ENCODE assay signal across 24 cellular contexts in the genomic region with DNA sequence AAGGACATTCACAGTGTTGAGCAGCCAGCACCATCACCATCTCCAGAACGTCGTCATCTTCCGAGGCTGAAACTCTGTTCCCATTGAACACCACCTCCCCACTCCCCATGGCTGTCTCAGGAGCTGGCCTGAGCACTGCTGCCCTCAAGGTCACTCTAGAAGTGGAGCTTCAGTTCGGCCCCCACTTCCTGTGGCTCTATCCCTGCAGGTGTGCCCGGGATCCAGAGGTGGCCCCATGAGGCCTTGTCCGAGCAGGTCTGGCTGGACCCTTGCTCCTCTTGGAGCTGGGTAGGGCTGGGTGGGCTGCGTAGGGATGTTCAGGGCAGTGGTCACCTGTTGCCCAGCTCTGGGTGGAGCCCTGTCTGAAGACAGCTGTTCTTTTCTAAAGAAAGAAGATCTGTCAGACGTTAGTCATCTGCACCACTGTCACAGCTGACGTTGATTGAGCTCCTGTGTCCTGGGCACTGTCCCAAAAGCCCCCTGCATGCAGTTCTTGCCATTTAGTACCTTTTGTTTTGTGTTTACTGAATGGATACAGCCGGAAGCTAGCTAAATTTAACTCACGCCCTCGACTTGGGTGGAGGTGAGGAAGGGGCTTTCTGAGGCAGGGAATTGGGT.
DNase-seq lines count a peak whose midpoint lies in the region; ATAC-seq, FAIRE-seq and TF ChIP-seq lines count a peak whose summit lies in the region.
"Had no signal": no experiment of that assay in that cellular context is flagged by ENCODE, and none has a peak within 500 bp of the region (broad histone marks: within the 10 kb centered on the region; RNA-seq: fewer than 3 reads in every experiment).

No MANE protein-coding gene starts in this region.

- H3K9ac ChIP-seq in kidney (ENCODE audit: low read length in 2 of 2): no peak overlapping the region

- POLR2A ChIA-PET in CD4-positive, alpha-beta memory T cell (lab: Charles Lee; ENCODE audit: partially characterized antibody): interaction anchor here (1.1 kb wide), 1 partner anchor 152 kb away, joined by 4 read pairs; the partner anchor contains the start of gene C22orf39
- POLR2A ChIA-PET in naive thymus-derived CD8-positive, alpha-beta T cell (lab: Charles Lee): interaction anchor here (0.7 to 3.2 kb wide), 4 partner anchors 9 to 455 kb away, joined by 4 to 28 read pairs (median 4); partner anchors contain the start of gene ESS2

- intact Hi-C loops in CD4-positive, alpha-beta memory T cell (cut with micrococcal nuclease): loop anchor here (10.0 kb wide), 1 partner anchor 55 kb away; no protein-coding TSS in a partner anchor
- intact Hi-C loops in kidney (cut with DNase I) (no loop called here), natural killer cell (cut with micrococcal nuclease) (no loop called here)

- no peaks in the 10 kb centered on the region for H3K9me3 ChIP-seq in CD4-positive, alpha-beta memory T cell (ENCODE audit: control insufficient read depth in 1 of 2, low read length in 2 of 2)
- H3K9me3 ChIP-seq in kidney (ENCODE audit: control insufficient read depth in 1 of 2, low read length in 2 of 2): no peaks in the 10 kb centered on the region
- H3K9me3 ChIP-seq: colonic mucosa, pancreas, spleen had no signal

- peaks cover 33 to 55% (median 43%) of the 10 kb centered on the region in 4 donors for H3K4me1 Mint-ChIP-seq in CD4-positive, alpha-beta memory T cell
- peaks cover 22 to 68% (median 58%) of the 10 kb centered on the region in 4 donors for H3K4me1 Mint-ChIP-seq in naive thymus-derived CD8-positive, alpha-beta T cell
- peaks cover 0 to 3% of the 10 kb centered on the region in 2 donors for H3K4me1 Mint-ChIP-seq in natural killer cell

- H3K4me1 ChIP-seq in CD4-positive, alpha-beta memory T cell (ENCODE audit: insufficient read depth, low read length): peaks cover 43% of the 10 kb centered on the region
- peaks cover 0 to 2% of the 10 kb centered on the region in 2 donors for H3K4me1 ChIP-seq in kidney (ENCODE audit: control insufficient read depth in 1 of 2, insufficient read depth in 1 of 2, low read depth in 1 of 2, low read length in 2 of 2)
- H3K4me1 ChIP-seq: colonic mucosa, pancreas had no signal

- no peaks in the 10 kb centered on the region for H3K36me3 Mint-ChIP-seq in CD4-positive, alpha-beta memory T cell
- no peaks in the 10 kb centered on the region for H3K36me3 Mint-ChIP-seq in naive thymus-derived CD8-positive, alpha-beta T cell
- H3K36me3 Mint-ChIP-seq in natural killer cell: no peaks in the 10 kb centered on the region

- no peak overlapping the region for H3K27ac ChIP-seq in CD4-positive, alpha-beta memory T cell (ENCODE audit: low read depth, low read length)
- no peak overlapping the region for H3K27ac ChIP-seq in kidney (ENCODE audit: low read depth in 2 of 2, low read length in 2 of 2)
- H3K27ac ChIP-seq: C4-2B, colonic mucosa, pancreas, SK-N-MC had no signal

- no peak for TF ChIP-seq CTCF in kidney (IDR thresholded peaks at IDR 0.05; ENCODE audit: borderline replicate concordance, extremely low read depth, insufficient read depth)
- TF ChIP-seq CTCF in natural killer cell (IDR thresholded peaks at IDR 0.05): no peak

- H3K27me3 ChIP-seq in CD4-positive, alpha-beta memory T cell (ENCODE audit: insufficient read depth, low read length): no peaks in the 10 kb centered on the region
- H3K27me3 ChIP-seq: colonic mucosa, pancreas, spleen had no signal

- no peak for ATAC-seq in naive thymus-derived CD8-positive, alpha-beta T cell
- no peak for ATAC-seq in natural killer cell
- ATAC-seq: HCT116, pancreas had no signal

- no peak for DNase-seq in CD4-positive, alpha-beta memory T cell
- DNase-seq in ELF-1 (ENCODE audit: low read depth, low spot score) (peak; percentile 16), SHP77 treated with DMSO at 0.1 percent for 48 hours (lab: John Stamatoyannopoulos, UW) (peak; percentile 55), kidney (no peak), GM19239 (ENCODE audit: insufficient read length, low spot score) (no peak), natural killer cell (no peak)
- DNase-seq in naive thymus-derived CD8-positive, alpha-beta T cell: no peak
- DNase-seq: activated gamma-delta T cell treated with Interleukin-2 at 50 U/mL for 16 hours; activated T-cell treated with anti-CD3 and anti-CD28 coated beads, Interleukin-2, amount 50 U/mL, for 1 hour; aorta; colonic mucosa; effector memory CD4-positive, alpha-beta T cell; KBM-7; MM.1S; NCI-H1417 treated with DMSO at 0.1 percent for 48 hours; NCI-H2107; NCI-H774; pancreas; RPMI8226; spleen; T-helper 2 cell had no signal

- H3K27me3 Mint-ChIP-seq in CD4-positive, alpha-beta memory T cell: no peaks in the 10 kb centered on the region
- H3K27me3 Mint-ChIP-seq in naive thymus-derived CD8-positive, alpha-beta T cell: peaks cover 0 to 3% (median 0%) of the 10 kb centered on the region in 5 donors
- peaks cover 0 to 7% of the 10 kb centered on the region in 2 donors for H3K27me3 Mint-ChIP-seq in natural killer cell (ENCODE audit: low read depth in 2 of 2)

- peak overlapping the region in 6 of 7 donors; percentile 47 to 95 (median 91) for H3K27ac Mint-ChIP-seq in CD4-positive, alpha-beta memory T cell
- H3K27ac Mint-ChIP-seq in naive thymus-derived CD8-positive, alpha-beta T cell: peak overlapping the region; percentile 87 to 97 (median 94)
- no peak overlapping the region for H3K27ac Mint-ChIP-seq in natural killer cell

- FAIRE-seq in kidney (lab: Jason Lieb, UNC) (no peak), GM19239 (lab: Jason Lieb, UNC) (no peak)
- FAIRE-seq: pancreas had no signal

- H3K4me3 Mint-ChIP-seq in CD4-positive, alpha-beta memory T cell: peak overlapping the region in 2 of 8 donors; percentile 30 to 38
- peak overlapping the region in 6 of 10 donors; percentile 5 to 85 (median 33) for H3K4me3 Mint-ChIP-seq in naive thymus-derived CD8-positive, alpha-beta T cell
- no peak overlapping the region for H3K4me3 Mint-ChIP-seq in natural killer cell

- no peaks in the 10 kb centered on the region for H3K9me3 Mint-ChIP-seq in CD4-positive, alpha-beta memory T cell
- H3K9me3 Mint-ChIP-seq in naive thymus-derived CD8-positive, alpha-beta T cell: no peaks in the 10 kb centered on the region
- H3K9me3 Mint-ChIP-seq in natural killer cell: no peaks in the 10 kb centered on the region

- CTCF ChIA-PET in CD4-positive, alpha-beta memory T cell (lab: Charles Lee; ENCODE audit: partially characterized antibody): no interaction called here

- H3K4me3 ChIP-seq in CD4-positive, alpha-beta memory T cell (ENCODE audit: low read length in 2 of 2): no peak overlapping the region
- no peak overlapping the region for H3K4me3 ChIP-seq in kidney (ENCODE audit: low read length in 2 of 2)
- H3K4me3 ChIP-seq: colonic mucosa, pancreas, SK-N-MC, spleen had no signal

- H3K36me3 ChIP-seq in CD4-positive, alpha-beta memory T cell (ENCODE audit: insufficient read depth, low read length): no peaks in the 10 kb centered on the region
- no peaks in the 10 kb centered on the region for H3K36me3 ChIP-seq in kidney (ENCODE audit: control insufficient read depth in 1 of 2, insufficient read depth in 2 of 2, low read length in 2 of 2)
- H3K36me3 ChIP-seq: colonic mucosa, pancreas, spleen had no signal

Comparison
In these comparisons a context has a peak if more than half of its experiments do, and no peak if none do; other contexts are left out.
1. DNase-seq: peak in ELF-1 (single experiment) and SHP77 treated with DMSO at 0.1 percent for 48 hours (single experiment); none in CD4-positive, alpha-beta memory T cell (0 of 5), naive thymus-derived CD8-positive, alpha-beta T cell (0 of 10), kidney (single experiment), GM19239 (single experiment) and natural killer cell (single experiment).
2. H3K27ac Mint-ChIP-seq: peak in CD4-positive, alpha-beta memory T cell (6 of 7) and naive thymus-derived CD8-positive, alpha-beta T cell (10 of 10); none in natural killer cell (0 of 2).